ENCODE assay signal across 13 cellular contexts in the genomic region with DNA sequence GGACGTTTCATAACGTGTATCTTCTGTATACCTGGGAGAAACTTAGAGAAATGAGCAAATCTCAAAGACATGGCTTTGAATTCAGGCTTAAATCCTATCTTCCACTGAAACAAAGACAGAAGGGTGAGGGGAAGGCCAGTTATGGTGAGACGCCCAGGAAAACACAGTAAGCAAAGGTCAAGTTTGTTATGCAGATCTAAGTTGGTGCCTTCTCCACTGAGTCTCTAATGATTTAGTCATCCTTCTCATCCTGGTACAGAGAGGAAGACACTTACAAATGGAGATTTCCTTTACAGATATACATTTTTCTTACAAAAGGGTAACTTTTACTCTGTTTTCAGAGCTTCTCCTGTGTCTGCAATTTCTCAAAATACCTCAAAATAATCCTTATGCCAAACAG.
DNase-seq lines count a peak whose midpoint lies in the region; ATAC-seq, FAIRE-seq and TF ChIP-seq lines count a peak whose summit lies in the region.
"Had no signal": no experiment of that assay in that cellular context is flagged by ENCODE, and none has a peak within 500 bp of the region (broad histone marks: within the 10 kb centered on the region; RNA-seq: fewer than 3 reads in every experiment).

No MANE protein-coding gene starts in this region.

- H3K4me1 Mint-ChIP-seq in activated naive CD4-positive, alpha-beta T cell treated with anti-CD3 and anti-CD28 coated beads, Interleukin-2, amount 50 U/mL, for 24 hours, result peaks cover 30% of the 10 kb centered on the region
- H3K4me1 Mint-ChIP-seq in type B pancreatic cell (ENCODE audit: unreplicated experiment), result peaks cover 22% of the 10 kb centered on the region

- intact Hi-C loops in left ventricle myocardium superior (cut with micrococcal nuclease), result no loop called here

- H3K9me3 ChIP-seq in SK-N-MC (ENCODE audit: low read depth, low read length), result no peaks in the 10 kb centered on the region

- peaks cover 10% of the 10 kb centered on the region for H3K36me3 Mint-ChIP-seq in activated naive CD4-positive, alpha-beta T cell treated with anti-CD3 and anti-CD28 coated beads, Interleukin-2, amount 50 U/mL, for 24 hours
- H3K36me3 Mint-ChIP-seq in type B pancreatic cell, result peaks cover 6% of the 10 kb centered on the region

- no peak for TF ChIP-seq CTCF in type B pancreatic cell (conservative IDR thresholded peaks at IDR 0.05)

- DNase-seq in activated naive CD4-positive, alpha-beta T cell treated with Interleukin-2 at 50 U/mL for 16 hours, result no peak
- DNase-seq in SK-N-MC (ENCODE audit: low read depth, low spot score), result no peak
- no peak for DNase-seq in left ventricle myocardium superior
- DNase-seq in type B pancreatic cell (ENCODE audit: extremely low spot score, unreplicated experiment), result no peak
- no peak for DNase-seq in DMS79 (lab: John Stamatoyannopoulos, UW)
- DNase-seq in RCC 7860 (ENCODE audit: low spot score), result no peak
- DNase-seq in NCI-H2196 (lab: John Stamatoyannopoulos, UW; ENCODE audit: unreplicated experiment), result no peak
- DNase-seq: DMS79 treated with DMSO at 0.1 percent for 48 hours; effector memory CD4-positive, alpha-beta T cell; MV-4-11; NCI-H510A treated with DMSO at 0.1 percent for 48 hours had no signal

- H3K4me3 Mint-ChIP-seq in activated naive CD4-positive, alpha-beta T cell treated with anti-CD3 and anti-CD28 coated beads, Interleukin-2, amount 50 U/mL, for 24 hours, result peak overlapping the region; percentile 26
- H3K4me3 Mint-ChIP-seq in type B pancreatic cell, result peak overlapping the region; percentile 56

- no peak for FAIRE-seq in RCC 7860 (lab: Jason Lieb, UNC)

- no peaks in the 10 kb centered on the region for H3K36me3 ChIP-seq in SK-N-MC (ENCODE audit: insufficient read depth, low read length)

- no peaks in the 10 kb centered on the region for H3K27me3 Mint-ChIP-seq in activated naive CD4-positive, alpha-beta T cell treated with anti-CD3 and anti-CD28 coated beads, Interleukin-2, amount 50 U/mL, for 24 hours
- no peaks in the 10 kb centered on the region for H3K27me3 Mint-ChIP-seq in type B pancreatic cell

- H3K9ac ChIP-seq in SK-N-MC (ENCODE audit: insufficient read length), result peak overlapping the region; percentile 85

- H3K27ac Mint-ChIP-seq in activated naive CD4-positive, alpha-beta T cell treated with anti-CD3 and anti-CD28 coated beads, Interleukin-2, amount 50 U/mL, for 24 hours, result no peak overlapping the region
- H3K27ac Mint-ChIP-seq in type B pancreatic cell, result peak overlapping the region; percentile 82

- H3K9me3 Mint-ChIP-seq in activated naive CD4-positive, alpha-beta T cell treated with anti-CD3 and anti-CD28 coated beads, Interleukin-2, amount 50 U/mL, for 24 hours, result peaks cover 24% of the 10 kb centered on the region
- peaks cover 12% of the 10 kb centered on the region for H3K9me3 Mint-ChIP-seq in type B pancreatic cell

- peak overlapping the region; percentile 45; the same call in 1 of the 2 replicates for H3K27ac ChIP-seq in SK-N-MC

- peak; percentile 32 for ATAC-seq in left ventricle myocardium superior

- peak overlapping the region; percentile 80 for H3K4me3 ChIP-seq in SK-N-MC
- H3K4me3 ChIP-seq: lung had no signal
